Comparison of ENCODE assay signal across 10 cellular contexts in the genomic region with DNA sequence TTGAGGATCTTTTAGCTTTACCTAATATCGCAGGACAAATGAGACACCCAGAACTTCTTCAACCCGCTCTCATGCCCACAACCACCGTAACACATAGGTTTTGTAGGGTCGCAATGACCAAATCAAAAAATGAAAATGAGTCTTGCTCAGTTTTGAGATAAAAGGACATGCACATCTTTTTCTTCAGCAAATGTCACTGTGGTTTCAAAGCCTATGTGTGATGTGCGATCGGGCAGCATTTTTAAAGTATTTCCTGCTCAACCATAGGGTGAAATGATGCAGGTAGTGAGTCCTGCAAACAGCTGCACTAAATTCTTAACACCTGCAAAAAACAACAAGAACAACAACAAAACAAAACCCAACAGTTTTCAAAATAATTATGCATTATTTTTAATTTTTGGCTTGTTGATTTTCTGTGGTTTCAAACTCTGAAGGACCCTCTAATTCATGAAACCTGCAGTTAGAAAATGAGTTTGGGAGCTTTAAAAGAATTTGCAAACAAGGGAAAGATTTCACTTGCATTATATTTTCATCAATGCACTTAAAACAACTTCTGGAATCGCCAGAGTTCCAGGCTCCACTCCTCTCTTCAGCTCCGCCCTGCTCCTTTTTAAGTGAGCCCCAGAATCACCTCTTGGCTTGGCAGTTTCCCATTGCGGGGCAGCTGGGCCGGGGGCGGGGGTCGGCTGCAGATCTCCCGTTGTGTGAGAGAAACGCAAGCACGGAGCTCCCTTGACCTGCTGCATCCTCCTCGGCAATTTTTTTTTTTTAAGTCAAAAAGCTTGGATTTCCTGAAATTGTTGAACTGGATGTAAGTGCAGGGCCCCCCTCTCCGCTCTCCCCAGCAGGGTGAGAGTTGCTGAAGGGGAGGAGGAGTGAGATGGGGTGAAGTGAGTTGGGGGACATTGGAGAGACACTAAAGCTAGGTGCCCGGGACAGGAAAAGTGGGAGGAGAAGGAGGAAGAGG.
A peak's percentile ranks its signal among the peaks of the same experiment; 100 is the strongest.
DNase-seq lines count a peak whose midpoint lies in the region; ATAC-seq lines count a peak whose summit lies in the region.
"Had no signal": no experiment of that assay in that cellular context is flagged by ENCODE, and none has a peak within 500 bp of the region (broad histone marks: within the 10 kb centered on the region; RNA-seq: fewer than 3 reads in every experiment).

No MANE protein-coding gene starts in this region.

- peak overlapping the region; percentile 92 for H3K4me3 Mint-ChIP-seq in T-helper 2 cell treated with Interferon-gamma antibody and Interleukin-4, amounts not matched to agents 5 μg/mL and 100 μg/mL, for 36 hours

- H3K4me2 ChIP-seq in GM23248 (ENCODE audit: unreplicated experiment), result peak overlapping the region; percentile 78
- H3K4me2 ChIP-seq in skeletal muscle satellite cell (ENCODE audit: low read length), result peak overlapping the region; percentile 98

- H3K9ac ChIP-seq in GM23248, result peak overlapping the region; percentile 79
- peak overlapping the region; percentile 75 for H3K9ac ChIP-seq in skeletal muscle satellite cell (ENCODE audit: low read depth, low read length)

- no peaks in the 10 kb centered on the region for H3K36me3 Mint-ChIP-seq in T-helper 2 cell treated with Interferon-gamma antibody and Interleukin-4, amounts not matched to agents 5 μg/mL and 100 μg/mL, for 36 hours (ENCODE audit: low read depth)

- H3K79me2 ChIP-seq in GM23248 (ENCODE audit: insufficient read depth), result peaks cover 35% of the 10 kb centered on the region

- DNase-seq in GM23248 (peak; percentile 41), glomerular visceral epithelial cell (ENCODE audit: extremely low spot score) (peak; percentile 10), middle frontal gyrus (ENCODE audit: extremely low spot score, low spot score) (no peak)
- DNase-seq in T-helper 2 cell treated with Interferon-gamma antibody and Interleukin-4, amounts not matched to agents 5 μg/mL and 100 μg/mL, for 36 hours (ENCODE audit: low spot score), result no peak
- DNase-seq in activated CD8-positive, alpha-beta memory T cell treated with anti-CD3 and anti-CD28 coated beads, Interleukin-2, amount 50 U/mL, for 4 hours, result no peak
- DNase-seq: effector CD8-positive, alpha-beta T cell; NCI-H510A treated with DMSO at 0.1 percent for 48 hours had no signal

- H3K4me1 Mint-ChIP-seq in T-helper 2 cell treated with Interferon-gamma antibody and Interleukin-4, amounts not matched to agents 5 μg/mL and 100 μg/mL, for 36 hours (ENCODE audit: low read depth), result peaks cover 19% of the 10 kb centered on the region

- 41% methylated on average over 18 of the region's 18 CpGs for WGBS in GM23248 (ENCODE audit: low coverage in 1 of 2, low lambda C conversion rate in 2 of 2, missing lambda C conversion rate in 2 of 2), 2 experiments

- H3K9me3 ChIP-seq in GM23248 (ENCODE audit: low read depth) (no peaks in the 10 kb centered on the region), skeletal muscle satellite cell (replicated peaks; ENCODE audit: low read length) (no peaks in the 10 kb centered on the region)

- H3K27ac ChIP-seq in GM23248, result no peak overlapping the region

- no peaks in the 10 kb centered on the region for H3K27me3 ChIP-seq in GM23248 (replicated peaks; ENCODE audit: insufficient read depth)
- H3K27me3 ChIP-seq in skeletal muscle satellite cell (ENCODE audit: control insufficient read depth, insufficient read depth, low read length), result peaks cover 2% of the 10 kb centered on the region

- H3K36me3 ChIP-seq in GM23248 (ENCODE audit: low read depth), result no peaks in the 10 kb centered on the region
- H3K36me3 ChIP-seq in skeletal muscle satellite cell (ENCODE audit: insufficient read depth, low read length), result no peaks in the 10 kb centered on the region

- peaks cover 19% of the 10 kb centered on the region for H3K4me1 ChIP-seq in GM23248 (ENCODE audit: insufficient read depth)
- H3K4me1 ChIP-seq in skeletal muscle satellite cell (ENCODE audit: control insufficient read depth, insufficient read depth, low read length), result peaks cover 23% of the 10 kb centered on the region

- peak overlapping the region; percentile 77 for H2AFZ ChIP-seq in GM23248

- H3K4me3 ChIP-seq in GM23248 (peak overlapping the region; percentile 89), skeletal muscle satellite cell (ENCODE audit: low read length) (peak overlapping the region; percentile 91)

- peak overlapping the region; percentile 57 for H3K27ac Mint-ChIP-seq in T-helper 2 cell treated with Interferon-gamma antibody and Interleukin-4, amounts not matched to agents 5 μg/mL and 100 μg/mL, for 36 hours

- H3K9me2 ChIP-seq in GM23248 (ENCODE audit: insufficient read depth), result no peaks in the 10 kb centered on the region

- no peaks in the 10 kb centered on the region for H3K9me3 Mint-ChIP-seq in T-helper 2 cell treated with Interferon-gamma antibody and Interleukin-4, amounts not matched to agents 5 μg/mL and 100 μg/mL, for 36 hours

- in situ Hi-C loops in GM23248 (cut with MboI), result no loop called here

- H3F3A ChIP-seq in GM23248 (ENCODE audit: insufficient read depth), result peaks cover 19% of the 10 kb centered on the region; the same call in 1 of the 2 replicates

- ATAC-seq in HG03520 (IDR thresholded peaks at IDR 0.05; ENCODE audit: unreplicated experiment) (no peak), GM19463 (IDR thresholded peaks at IDR 0.05; ENCODE audit: unreplicated experiment) (no peak)

- 0 out of 2 replicates have a peak, but pooled peaks cover 4% of the 10 kb centered on the region for H4K20me1 ChIP-seq in GM23248 (ENCODE audit: insufficient read depth)

- peaks cover 84% of the 10 kb centered on the region for H3K27me3 Mint-ChIP-seq in T-helper 2 cell treated with Interferon-gamma antibody and Interleukin-4, amounts not matched to agents 5 μg/mL and 100 μg/mL, for 36 hours (ENCODE audit: low read depth)

Comparison
In these comparisons a context has a peak if more than half of its experiments do, and no peak if none do; other contexts are left out.
1. DNase-seq: peak in GM23248 (single experiment) and glomerular visceral epithelial cell (single experiment); none in T-helper 2 cell treated with Interferon-gamma antibody and Interleukin-4, amounts not matched to agents 5 μg/mL and 100 μg/mL, for 36 hours (single experiment), middle frontal gyrus (single experiment) and activated CD8-positive, alpha-beta memory T cell treated with anti-CD3 and anti-CD28 coated beads, Interleukin-2, amount 50 U/mL, for 4 hours (single experiment).